22 cellular contexts compared by ENCODE assay signal in genomic region chr15:40296561-40297230, GRCh38. TPM values are rescaled to one million over a fixed set of nuclear protein-coding genes. Genes with fewer than 3 reads are reported as not detected.
DNase-seq lines count a peak whose midpoint lies in the region; ATAC-seq and TF ChIP-seq lines count a peak whose summit lies in the region.
"Had no signal": no experiment of that assay in that cellular context is flagged by ENCODE, and none has a peak within 500 bp of the region (broad histone marks: within the 10 kb centered on the region; RNA-seq: fewer than 3 reads in every experiment).

No MANE protein-coding gene starts in this region.

- no peak for DNase-seq in WTC11 (ENCODE audit: low spot score)
- DNase-seq in lower lobe of right lung: peak; percentile 22
- no peak for DNase-seq in GM13977 (ENCODE audit: low spot score)
- DNase-seq in stimulated activated naive CD8-positive, alpha-beta T cell treated with anti-CD3 and anti-CD28 coated beads, Interleukin-15, amount 100 ng/mL, for 72 hours: no peak
- DNase-seq: activated CD4-positive, alpha-beta T cell treated with anti-CD3 and anti-CD28 coated beads, Interleukin-2, amount 10 ng/mL, durations not matched to agents 24 days and 14 days; activated effector memory CD4-positive, alpha-beta T cell treated with Interleukin-2 at 50 U/mL for 16 hours; adrenal gland; AML-193; dermis blood vessel endothelial cell; head of caudate nucleus; left lung; NCI-H187; NCI-H69; SHP77 treated with DMSO at 0.1 percent for 48 hours; stimulated activated CD4-positive, alpha-beta T cell treated with anti-CD3 and anti-CD28 coated beads, Interleukin-4, amount 100 ng/mL, for 24 hours had no signal

- in situ Hi-C loops in GM13977 (cut with MboI; ENCODE audit: low pct_unique_long_range_greater_than_20kb, low sequenced_read_pairs, unreplicated experiment): no loop called here

- H3K27me3 Mint-ChIP-seq in WTC11 (ENCODE audit: low read depth): peaks cover 21% of the 10 kb centered on the region
- no peaks in the 10 kb centered on the region for H3K27me3 Mint-ChIP-seq in stimulated activated naive CD8-positive, alpha-beta T cell treated with anti-CD3 and anti-CD28 coated beads, Interleukin-15, amount 100 ng/mL, for 72 hours
- H3K27me3 Mint-ChIP-seq: activated CD4-positive, alpha-beta T cell treated with anti-CD3 and anti-CD28 coated beads, Interleukin-2, amount 10 ng/mL, durations not matched to agents 24 days and 14 days had no signal

- CTCF ChIA-PET in WTC11 (lab: Charles Lee): interaction anchor here (1.0 to 4.3 kb wide), 6 partner anchors 11 to 41 kb away, joined by 3 to 23 read pairs (median 12); partner anchors contain the start of gene PLCB2

- ATAC-seq in WTC11 (0 out of 2 replicates have a peak, but pooled peaks have one; percentile 10), lower lobe of right lung (no peak), HG02623 (IDR thresholded peaks at IDR 0.05; ENCODE audit: unreplicated experiment) (no peak)
- no peak for ATAC-seq in stimulated activated naive CD8-positive, alpha-beta T cell treated with anti-CD3 and anti-CD28 coated beads, Interleukin-15, amount 100 ng/mL, for 72 hours
- ATAC-seq: left lung had no signal

- no peaks in the 10 kb centered on the region for H3K9me3 ChIP-seq in lower lobe of right lung
- H3K9me3 ChIP-seq: adrenal gland, left lung had no signal

- H3K27ac ChIP-seq in lower lobe of right lung: no peak overlapping the region
- H3K27ac ChIP-seq: adrenal gland, KMS-11, left lung had no signal

- TF ChIP-seq EP300 in Ishikawa (IDR thresholded peaks at IDR 0.05; ENCODE audit: borderline replicate concordance): no peak

- peaks cover 1% of the 10 kb centered on the region for H3K4me1 ChIP-seq in lower lobe of right lung
- H3K4me1 ChIP-seq: adrenal gland, HAP-1 had no signal

- H3K4me3 Mint-ChIP-seq in WTC11: no peak overlapping the region
- no peak overlapping the region for H3K4me3 Mint-ChIP-seq in stimulated activated naive CD8-positive, alpha-beta T cell treated with anti-CD3 and anti-CD28 coated beads, Interleukin-15, amount 100 ng/mL, for 72 hours
- H3K4me3 Mint-ChIP-seq: activated CD4-positive, alpha-beta T cell treated with anti-CD3 and anti-CD28 coated beads, Interleukin-2, amount 10 ng/mL, durations not matched to agents 24 days and 14 days had no signal

- peaks cover 7% of the 10 kb centered on the region for H3K27me3 ChIP-seq in lower lobe of right lung (ENCODE audit: low read depth)

- H3K27ac Mint-ChIP-seq in WTC11: no peak overlapping the region; the same call in 1 of the 2 replicates
- H3K27ac Mint-ChIP-seq in stimulated activated naive CD8-positive, alpha-beta T cell treated with anti-CD3 and anti-CD28 coated beads, Interleukin-15, amount 100 ng/mL, for 72 hours: no peak overlapping the region
- H3K27ac Mint-ChIP-seq: activated CD4-positive, alpha-beta T cell treated with anti-CD3 and anti-CD28 coated beads, Interleukin-2, amount 10 ng/mL, durations not matched to agents 24 days and 14 days had no signal

- TF ChIP-seq RAD21 in Ishikawa (IDR thresholded peaks at IDR 0.05; ENCODE audit: low read depth): no peak

- TF ChIP-seq CTCF in WTC11 (IDR thresholded peaks at IDR 0.05) (no peak), lower lobe of right lung (IDR thresholded peaks at IDR 0.05) (no peak), GM13977 (IDR thresholded peaks at IDR 0.05; ENCODE audit: extremely low read depth, insufficient read depth, missing control alignments) (no peak)

- peaks cover 28% of the 10 kb centered on the region for H3K4me1 Mint-ChIP-seq in WTC11
- no peaks in the 10 kb centered on the region for H3K4me1 Mint-ChIP-seq in stimulated activated naive CD8-positive, alpha-beta T cell treated with anti-CD3 and anti-CD28 coated beads, Interleukin-15, amount 100 ng/mL, for 72 hours
- H3K4me1 Mint-ChIP-seq: activated CD4-positive, alpha-beta T cell treated with anti-CD3 and anti-CD28 coated beads, Interleukin-2, amount 10 ng/mL, durations not matched to agents 24 days and 14 days had no signal

- no peak overlapping the region for H3K4me3 ChIP-seq in lower lobe of right lung
- H3K4me3 ChIP-seq: adrenal gland, HAP-1, left lung had no signal

- peaks cover 18% of the 10 kb centered on the region for H3K36me3 Mint-ChIP-seq in WTC11

- POLR2A ChIA-PET in WTC11 (lab: Charles Lee): no interaction called here

- peaks cover 16% of the 10 kb centered on the region for H3K9me3 Mint-ChIP-seq in WTC11
- H3K9me3 Mint-ChIP-seq in stimulated activated naive CD8-positive, alpha-beta T cell treated with anti-CD3 and anti-CD28 coated beads, Interleukin-15, amount 100 ng/mL, for 72 hours: no peaks in the 10 kb centered on the region
- H3K9me3 Mint-ChIP-seq: activated CD4-positive, alpha-beta T cell treated with anti-CD3 and anti-CD28 coated beads, Interleukin-2, amount 10 ng/mL, durations not matched to agents 24 days and 14 days had no signal

- intact Hi-C loops in lower lobe of right lung (cut with DNase I): no loop called here

- H3K36me3 ChIP-seq in lower lobe of right lung: peaks cover 27% of the 10 kb centered on the region
- H3K36me3 ChIP-seq: adrenal gland, HAP-1 had no signal

TF ChIP-seq in Ishikawa, 13 proteins besides CTCF, POLR2A, EP300 and RAD21:
- no peak for TF ChIP-seq CREB1 (IDR thresholded peaks at IDR 0.05; ENCODE audit: low read depth)
- TF ChIP-seq ZBTB7A (IDR thresholded peaks at IDR 0.05; ENCODE audit: low read depth): peak; percentile 59; the same call in 1 of the 2 replicates
- TF ChIP-seq TAF1 (IDR thresholded peaks at IDR 0.05; ENCODE audit: low read depth): no peak
- no peak for TF ChIP-seq YY1 (IDR thresholded peaks at IDR 0.05; ENCODE audit: low read depth)
- no peak for TF ChIP-seq CEBPB (IDR thresholded peaks at IDR 0.05)
- TF ChIP-seq, protein P1, sequence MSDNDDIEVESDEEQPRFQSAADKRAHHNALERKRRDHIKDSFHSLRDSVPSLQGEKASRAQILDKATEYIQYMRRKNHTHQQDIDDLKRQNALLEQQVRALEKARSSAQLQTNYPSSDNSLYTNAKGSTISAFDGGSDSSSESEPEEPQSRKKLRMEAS (IDR thresholded peaks at IDR 0.05): no peak

TF ChIP-seq in WTC11, 78 proteins besides CTCF, POLR2A, EP300 and RAD21 (continues in another document):
- TF ChIP-seq IRF2 (CRISPR knock-in tag; IDR thresholded peaks at IDR 0.05; ENCODE audit: borderline replicate concordance, low read depth) (no peak), EMX1 (CRISPR knock-in tag; IDR thresholded peaks at IDR 0.05) (no peak), ZNF425 (CRISPR knock-in tag; conservative IDR thresholded peaks at IDR 0.05) (no peak), RORB (CRISPR knock-in tag; IDR thresholded peaks at IDR 0.05) (no peak), SMAD3 (CRISPR knock-in tag; IDR thresholded peaks at IDR 0.05; ENCODE audit: borderline replicate concordance) (no peak), CREB1 (CRISPR knock-in tag; IDR thresholded peaks at IDR 0.05) (no peak), ELF4 (CRISPR knock-in tag; IDR thresholded peaks at IDR 0.05; ENCODE audit: low read depth) (no peak)
- TF ChIP-seq, protein P2, sequence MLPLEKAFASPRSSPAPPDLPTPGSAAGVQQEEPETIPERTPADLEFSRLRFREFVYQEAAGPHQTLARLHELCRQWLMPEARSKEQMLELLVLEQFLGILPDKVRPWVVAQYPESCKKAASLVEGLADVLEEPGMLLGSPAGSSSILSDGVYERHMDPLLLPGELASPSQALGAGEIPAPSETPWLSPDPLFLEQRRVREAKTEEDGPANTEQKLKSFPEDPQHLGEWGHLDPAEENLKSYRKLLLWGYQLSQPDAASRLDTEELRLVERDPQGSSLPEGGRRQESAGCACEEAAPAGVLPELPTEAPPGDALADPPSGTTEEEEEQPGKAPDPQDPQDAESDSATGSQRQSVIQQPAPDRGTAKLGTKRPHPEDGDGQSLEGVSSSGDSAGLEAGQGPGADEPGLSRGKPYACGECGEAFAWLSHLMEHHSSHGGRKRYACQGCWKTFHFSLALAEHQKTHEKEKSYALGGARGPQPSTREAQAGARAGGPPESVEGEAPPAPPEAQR (CRISPR knock-in tag; IDR thresholded peaks at IDR 0.05): no peak
- TF ChIP-seq, protein P3, sequence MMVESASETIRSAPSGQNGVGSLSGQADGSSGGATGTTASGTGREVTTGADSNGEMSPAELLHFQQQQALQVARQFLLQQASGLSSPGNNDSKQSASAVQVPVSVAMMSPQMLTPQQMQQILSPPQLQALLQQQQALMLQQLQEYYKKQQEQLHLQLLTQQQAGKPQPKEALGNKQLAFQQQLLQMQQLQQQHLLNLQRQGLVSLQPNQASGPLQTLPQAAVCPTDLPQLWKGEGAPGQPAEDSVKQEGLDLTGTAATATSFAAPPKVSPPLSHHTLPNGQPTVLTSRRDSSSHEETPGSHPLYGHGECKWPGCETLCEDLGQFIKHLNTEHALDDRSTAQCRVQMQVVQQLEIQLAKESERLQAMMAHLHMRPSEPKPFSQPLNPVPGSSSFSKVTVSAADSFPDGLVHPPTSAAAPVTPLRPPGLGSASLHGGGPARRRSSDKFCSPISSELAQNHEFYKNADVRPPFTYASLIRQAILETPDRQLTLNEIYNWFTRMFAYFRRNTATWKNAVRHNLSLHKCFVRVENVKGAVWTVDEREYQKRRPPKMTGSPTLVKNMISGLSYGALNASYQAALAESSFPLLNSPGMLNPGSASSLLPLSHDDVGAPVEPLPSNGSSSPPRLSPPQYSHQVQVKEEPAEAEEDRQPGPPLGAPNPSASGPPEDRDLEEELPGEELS (CRISPR knock-in tag; IDR thresholded peaks at IDR 0.05): no peak

RNA-seq across cellular contexts. Expression of gene PLCB2, which starts 11.0 kb away (rescaled TPM):
- 14.2 to 18.5 TPM (median 15.2 TPM) in 3 replicates for total RNA-seq in WTC11 (2021)
- 105 TPM for total RNA-seq in lower lobe of right lung
- total RNA-seq: bronchial epithelial cell had no signal

RNA-seq across cellular contexts. Expression of gene ANKRD63, which starts 13.8 kb away (rescaled TPM):
- total RNA-seq in WTC11 (2021): 1.2 to 1.7 TPM (median 1.4 TPM) in 3 replicates
- total RNA-seq in lower lobe of right lung: not detected
- total RNA-seq: activated CD4-positive, alpha-beta T cell treated with anti-CD3 and anti-CD28 coated beads, Interleukin-2, amount 10 ng/mL, durations not matched to agents 24 days and 14 days; adrenal gland; bronchial epithelial cell; dermis blood vessel endothelial cell; left lung; OCI-LY7; ureter had no signal

RNA-seq across cellular contexts. Expression of gene INAFM2, which starts 26.8 kb away (rescaled TPM):
- total RNA-seq in WTC11 (2021) (28.2 to 34.2 TPM (median 30.3 TPM) in 3 replicates), lower lobe of right lung (33.8 TPM)

RNA-seq across cellular contexts. Expression of gene CCDC9B, which starts 44.0 kb away (rescaled TPM):
- 1.4 to 1.8 TPM (median 1.8 TPM) in 3 replicates for total RNA-seq in WTC11 (2021)
- 71.4 TPM for total RNA-seq in lower lobe of right lung

RNA-seq across cellular contexts. Expression of gene PHGR1, which starts 54.1 kb away (rescaled TPM):
- total RNA-seq in WTC11 (2021) (not detected in 3 replicates), lower lobe of right lung (not detected)
- total RNA-seq: activated CD4-positive, alpha-beta T cell treated with anti-CD3 and anti-CD28 coated beads, Interleukin-2, amount 10 ng/mL, durations not matched to agents 24 days and 14 days; bronchial epithelial cell; dermis blood vessel endothelial cell; left lung; OCI-LY7; ureter had no signal
